Comparison of ENCODE assay signal across 13 cellular contexts in the genomic region with DNA sequence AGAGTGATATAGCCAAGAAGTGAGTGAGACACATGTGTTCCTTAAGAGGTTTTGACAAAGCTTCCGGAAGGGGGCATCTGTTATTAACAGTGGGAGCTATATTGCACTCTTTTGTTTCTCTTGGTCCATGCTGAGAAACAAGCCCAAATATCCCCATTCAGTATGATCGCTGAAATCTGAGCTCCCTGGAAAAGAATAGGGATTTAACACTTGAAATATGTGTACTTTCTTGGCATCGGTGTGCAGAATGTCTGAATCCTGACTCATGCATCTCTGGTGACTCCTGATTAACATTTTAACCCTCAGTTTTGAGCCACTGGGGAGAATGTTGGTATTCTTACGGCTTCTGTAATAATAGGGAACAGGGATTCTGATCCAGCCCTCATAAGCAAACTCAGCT.
DNase-seq lines count a peak whose midpoint lies in the region; ATAC-seq and TF ChIP-seq lines count a peak whose summit lies in the region.
"Had no signal": no experiment of that assay in that cellular context is flagged by ENCODE, and none has a peak within 500 bp of the region (broad histone marks: within the 10 kb centered on the region; RNA-seq: fewer than 3 reads in every experiment).

No MANE protein-coding gene starts in this region.

- H3K4me1 Mint-ChIP-seq in brain, result peaks cover 39% of the 10 kb centered on the region

- H3K27me3 ChIP-seq in BJ (ENCODE audit: control insufficient read depth, insufficient read depth, low read length), result no peaks in the 10 kb centered on the region
- H3K27me3 ChIP-seq in MG63, result no peaks in the 10 kb centered on the region
- H3K27me3 ChIP-seq in Karpas-422 (ENCODE audit: low read length), result no peaks in the 10 kb centered on the region
- H3K27me3 ChIP-seq: ovary, upper lobe of left lung had no signal

- peaks cover 11% of the 10 kb centered on the region for H3K27me3 Mint-ChIP-seq in brain

- H3K36me3 ChIP-seq in BJ (ENCODE audit: control insufficient read depth, insufficient read depth, low read length) (no peaks in the 10 kb centered on the region), MG63 (no peaks in the 10 kb centered on the region), Karpas-422 (ENCODE audit: insufficient read depth, low read length) (no peaks in the 10 kb centered on the region)
- H3K36me3 ChIP-seq: ovary, upper lobe of left lung had no signal

- H3K4me2 ChIP-seq in Karpas-422 (ENCODE audit: low read depth, low read length, poor library complexity, severe bottlenecking), result no peak overlapping the region

- H3K4me3 Mint-ChIP-seq in brain, result peak overlapping the region in 2 of 5 experiments; percentile 2 to 47
- H3K4me3 Mint-ChIP-seq: T-helper 1 cell treated with Interleukin-12 subunit alpha and Interleukin-12 subunit beta and Interleukin-4 antibody, amounts not matched to agents 30 μg/mL and 1 μg/mL, for 36 hours had no signal

- peak; percentile 19 for DNase-seq in BJ (ENCODE audit: low read depth)
- DNase-seq in MG63, result peak; percentile 67
- DNase-seq in iris pigment epithelial cell (ENCODE audit: low read depth), result peak; percentile 50
- DNase-seq in activated CD4-positive, alpha-beta T cell treated with anti-CD3 and anti-CD28 coated beads for 4 hours, result no peak
- DNase-seq in Karpas-422, result no peak
- DNase-seq: Calu3, NCI-H1694 treated with DMSO at 0.1 percent for 48 hours, ovary, upper lobe of left lung had no signal

- H3K9ac ChIP-seq in Karpas-422 (ENCODE audit: low read length), result no peak overlapping the region

- peak overlapping the region in 3 of 5 experiments; percentile 71 to 82 (median 81) for H3K27ac Mint-ChIP-seq in brain
- H3K27ac Mint-ChIP-seq: T-helper 1 cell treated with Interleukin-12 subunit alpha and Interleukin-12 subunit beta and Interleukin-4 antibody, amounts not matched to agents 30 μg/mL and 1 μg/mL, for 36 hours had no signal

- no peaks in the 10 kb centered on the region for H4K20me1 ChIP-seq in Karpas-422 (ENCODE audit: insufficient read depth, low read depth, low read length)

- ATAC-seq in HG03139 (IDR thresholded peaks at IDR 0.05; ENCODE audit: unreplicated experiment), result no peak
- ATAC-seq in HG03280 (IDR thresholded peaks at IDR 0.05; ENCODE audit: unreplicated experiment), result no peak

- H3K27ac ChIP-seq in Karpas-422 (ENCODE audit: low read length), result no peak overlapping the region
- H3K27ac ChIP-seq: ovary, upper lobe of left lung had no signal

- peaks cover 0 to 5% (median 0%) of the 10 kb centered on the region in 5 experiments for H3K9me3 Mint-ChIP-seq in brain
- H3K9me3 Mint-ChIP-seq: T-helper 1 cell treated with Interleukin-12 subunit alpha and Interleukin-12 subunit beta and Interleukin-4 antibody, amounts not matched to agents 30 μg/mL and 1 μg/mL, for 36 hours had no signal

- POLR2A ChIA-PET in BJ (lab: Charles Lee), result no interaction called here

- H3K4me1 ChIP-seq in Karpas-422 (ENCODE audit: low read length), result no peaks in the 10 kb centered on the region
- H3K4me1 ChIP-seq: upper lobe of left lung had no signal

- H3K4me3 ChIP-seq in BJ (ENCODE audit: low read depth, low read length) (no peak overlapping the region), MG63 (no peak overlapping the region), Karpas-422 (ENCODE audit: low read length) (no peak overlapping the region)
- H3K4me3 ChIP-seq: ovary, upper lobe of left lung had no signal

- TF ChIP-seq CTCF in BJ (IDR thresholded peaks at IDR 0.05; ENCODE audit: insufficient read depth, low read depth, low read length), result no peak
- TF ChIP-seq CTCF in brain (conservative IDR thresholded peaks at IDR 0.05), result peak; percentile 43 to 48

- no peaks in the 10 kb centered on the region for H3K36me3 Mint-ChIP-seq in brain

- H3K9me3 ChIP-seq in MG63, result peaks cover 3% of the 10 kb centered on the region; the same call in 1 of the 2 replicates
- no peaks in the 10 kb centered on the region for H3K9me3 ChIP-seq in Karpas-422 (ENCODE audit: low read length)
- H3K9me3 ChIP-seq: ovary, upper lobe of left lung had no signal

- no peaks in the 10 kb centered on the region for H3K79me2 ChIP-seq in Karpas-422 (ENCODE audit: low read length)

- CTCF ChIA-PET in BJ (lab: Yijun Ruan, JAX), result interaction anchor here (1.3 kb wide), 1 partner anchor 9 kb away, joined by 4 read pairs; no protein-coding TSS in a partner anchor

- no peaks in the 10 kb centered on the region for H3K9me2 ChIP-seq in Karpas-422 (replicated peaks; ENCODE audit: insufficient read depth, low read length)

- H2AFZ ChIP-seq in Karpas-422 (ENCODE audit: low read length), result no peak overlapping the region

Comparison
In these comparisons a context has a peak if more than half of its experiments do, and no peak if none do; other contexts are left out.
1. DNase-seq: peak in BJ (single experiment), MG63 (single experiment) and iris pigment epithelial cell (single experiment); none in activated CD4-positive, alpha-beta T cell treated with anti-CD3 and anti-CD28 coated beads for 4 hours (0 of 2) and Karpas-422 (single experiment).